17 cellular contexts compared by ENCODE assay signal in the genomic region with DNA sequence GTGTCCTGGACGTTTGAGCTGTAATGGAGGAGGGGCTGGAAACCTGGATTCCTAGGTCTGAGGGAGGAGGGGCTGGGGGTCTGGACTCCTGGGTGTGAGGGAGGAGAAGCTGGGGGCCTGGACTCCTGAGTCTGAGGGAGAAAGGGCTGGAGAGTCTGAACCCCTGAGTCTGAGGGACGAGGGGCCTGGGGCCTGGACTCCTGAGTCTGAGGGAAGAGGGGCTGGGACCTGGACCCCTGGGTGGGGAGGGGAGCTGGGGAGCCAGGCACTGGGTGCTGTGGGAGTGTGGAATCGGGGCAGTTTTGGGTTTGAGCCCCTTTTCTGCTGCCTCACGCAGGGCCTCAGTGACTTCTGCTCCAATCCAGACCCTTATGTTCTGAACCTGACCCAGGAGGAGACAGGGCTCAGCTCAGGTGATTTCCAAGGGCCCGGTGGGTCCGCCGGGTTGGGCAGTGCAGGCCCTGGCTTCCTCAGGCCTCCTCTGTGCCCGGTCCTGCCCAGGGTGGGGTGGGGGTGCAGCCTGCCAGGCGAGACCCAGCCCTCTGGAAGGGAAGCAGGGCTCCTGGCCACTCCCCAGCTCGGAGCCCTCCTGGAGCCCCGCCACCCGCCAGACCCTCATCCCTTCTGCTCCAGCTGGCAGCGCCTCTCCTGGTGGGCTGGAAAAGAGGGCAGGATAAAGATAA. TPM values are rescaled to one million over a fixed set of nuclear protein-coding genes. Genes with fewer than 3 reads are reported as not detected.
DNase-seq lines count a peak whose midpoint lies in the region; ATAC-seq and TF ChIP-seq lines count a peak whose summit lies in the region.
"Had no signal": no experiment of that assay in that cellular context is flagged by ENCODE, and none has a peak within 500 bp of the region (broad histone marks: within the 10 kb centered on the region; RNA-seq: fewer than 3 reads in every experiment).

No MANE protein-coding gene starts in this region.

- TF ChIP-seq CTCF in WTC11 (IDR thresholded peaks at IDR 0.05) (no peak), type B pancreatic cell (conservative IDR thresholded peaks at IDR 0.05) (no peak), chondrocyte (IDR thresholded peaks at IDR 0.05) (no peak)

- no peaks in the 10 kb centered on the region for H3K9me3 Mint-ChIP-seq in activated naive CD4-positive, alpha-beta T cell treated with anti-CD3 and anti-CD28 coated beads, Interleukin-2, amount 10 ng/mL, durations not matched to agents 7 days and 5 days
- no peaks in the 10 kb centered on the region for H3K9me3 Mint-ChIP-seq in activated naive CD4-positive, alpha-beta T cell treated with anti-CD3 and anti-CD28 coated beads for 36 hours
- H3K9me3 Mint-ChIP-seq in WTC11 (no peaks in the 10 kb centered on the region), type B pancreatic cell (no peaks in the 10 kb centered on the region), chondrocyte (ENCODE audit: low read depth) (no peaks in the 10 kb centered on the region)
- H3K9me3 Mint-ChIP-seq: activated naive CD8-positive, alpha-beta T cell treated with anti-CD3 and anti-CD28 coated beads, Interleukin-2, amount 50 U/mL, for 24 hours; activated T-cell treated with anti-CD3 and anti-CD28 coated beads, Interleukin-2, amount 50 U/mL, for 24 hours; natural killer cell treated with Interleukin-12 subunit alpha and Interleukin-12 subunit beta and Interleukin-15 and Interleukin-18, amount 100 ng/mL, for 72 hours had no signal

- POLR2A ChIA-PET in WTC11 (lab: Charles Lee): interaction anchor here (0.6 to 2.9 kb wide), 3 partner anchors 9 to 1188 kb away, joined by 3 to 21 read pairs (median 3); no protein-coding TSS in a partner anchor

- no peak overlapping the region for H3K4me3 Mint-ChIP-seq in activated naive CD4-positive, alpha-beta T cell treated with anti-CD3 and anti-CD28 coated beads, Interleukin-2, amount 10 ng/mL, durations not matched to agents 7 days and 5 days
- no peak overlapping the region for H3K4me3 Mint-ChIP-seq in activated naive CD4-positive, alpha-beta T cell treated with anti-CD3 and anti-CD28 coated beads for 36 hours
- H3K4me3 Mint-ChIP-seq in WTC11 (peak overlapping the region; percentile 50), type B pancreatic cell (peak overlapping the region; percentile 25), chondrocyte (ENCODE audit: unreplicated experiment) (no peak overlapping the region)
- H3K4me3 Mint-ChIP-seq: activated naive CD8-positive, alpha-beta T cell treated with anti-CD3 and anti-CD28 coated beads, Interleukin-2, amount 50 U/mL, for 24 hours; activated T-cell treated with anti-CD3 and anti-CD28 coated beads, Interleukin-2, amount 50 U/mL, for 24 hours; natural killer cell treated with Interleukin-12 subunit alpha and Interleukin-12 subunit beta and Interleukin-15 and Interleukin-18, amount 100 ng/mL, for 72 hours had no signal

- intact Hi-C loops in activated naive CD4-positive, alpha-beta T cell treated with anti-CD3 and anti-CD28 coated beads for 36 hours (cut with micrococcal nuclease): no loop called here

- peaks cover 72% of the 10 kb centered on the region for H3K27me3 Mint-ChIP-seq in activated naive CD4-positive, alpha-beta T cell treated with anti-CD3 and anti-CD28 coated beads, Interleukin-2, amount 10 ng/mL, durations not matched to agents 7 days and 5 days
- peaks cover 26% of the 10 kb centered on the region for H3K27me3 Mint-ChIP-seq in activated naive CD4-positive, alpha-beta T cell treated with anti-CD3 and anti-CD28 coated beads for 36 hours (ENCODE audit: low read depth)
- peaks cover 52% of the 10 kb centered on the region for H3K27me3 Mint-ChIP-seq in WTC11 (ENCODE audit: low read depth)
- peaks cover 30% of the 10 kb centered on the region for H3K27me3 Mint-ChIP-seq in type B pancreatic cell
- peaks cover 8% of the 10 kb centered on the region for H3K27me3 Mint-ChIP-seq in chondrocyte (ENCODE audit: low read depth)

- H3K27ac Mint-ChIP-seq in activated naive CD4-positive, alpha-beta T cell treated with anti-CD3 and anti-CD28 coated beads, Interleukin-2, amount 10 ng/mL, durations not matched to agents 7 days and 5 days: no peak overlapping the region
- no peak overlapping the region for H3K27ac Mint-ChIP-seq in activated naive CD4-positive, alpha-beta T cell treated with anti-CD3 and anti-CD28 coated beads for 36 hours
- H3K27ac Mint-ChIP-seq in WTC11 (no peak overlapping the region), type B pancreatic cell (no peak overlapping the region), chondrocyte (ENCODE audit: unreplicated experiment) (no peak overlapping the region)
- H3K27ac Mint-ChIP-seq: activated naive CD8-positive, alpha-beta T cell treated with anti-CD3 and anti-CD28 coated beads, Interleukin-2, amount 50 U/mL, for 24 hours; activated T-cell treated with anti-CD3 and anti-CD28 coated beads, Interleukin-2, amount 50 U/mL, for 24 hours; natural killer cell treated with Interleukin-12 subunit alpha and Interleukin-12 subunit beta and Interleukin-15 and Interleukin-18, amount 100 ng/mL, for 72 hours had no signal

- DNase-seq in activated naive CD4-positive, alpha-beta T cell treated with anti-CD3 and anti-CD28 coated beads, Interleukin-2, amount 10 ng/mL, durations not matched to agents 7 days and 5 days: peak; percentile 20
- DNase-seq in activated naive CD4-positive, alpha-beta T cell treated with anti-CD3 and anti-CD28 coated beads for 36 hours: no peak
- DNase-seq in WTC11 (ENCODE audit: low spot score) (no peak), iPS-NIHi11 (ENCODE audit: low spot score) (peak; percentile 46), type B pancreatic cell (ENCODE audit: extremely low spot score, unreplicated experiment) (no peak), chondrocyte (ENCODE audit: low spot score) (no peak), midbrain (lab: John Stamatoyannopoulos, UW) (no peak)
- DNase-seq: activated naive CD8-positive, alpha-beta T cell treated with anti-CD3 and anti-CD28 coated beads, Interleukin-2, amount 50 U/mL, for 24 hours; activated T-cell treated with anti-CD3 and anti-CD28 coated beads, Interleukin-2, amount 50 U/mL, for 24 hours; gastrocnemius medialis; NCI-H187 treated with DMSO at 0.1 percent for 48 hours; stimulated activated CD4-positive, alpha-beta T cell treated with anti-CD3 and anti-CD28 coated beads, Interleukin-1b, Interleukin-23, amount 100 ng/mL, for 48 hours; tibial artery had no signal

- CTCF ChIA-PET in activated naive CD4-positive, alpha-beta T cell treated with anti-CD3 and anti-CD28 coated beads, Interleukin-2, amount 10 ng/mL, durations not matched to agents 7 days and 5 days (lab: Charles Lee): interaction anchor here (1.0 to 2.0 kb wide), 2 partner anchors 10 to 39 kb away, joined by 3 to 4 read pairs; no protein-coding TSS in a partner anchor
- CTCF ChIA-PET in activated naive CD4-positive, alpha-beta T cell treated with anti-CD3 and anti-CD28 coated beads for 36 hours (lab: Charles Lee): no interaction called here
- CTCF ChIA-PET in WTC11 (lab: Charles Lee): interaction anchor here (0.6 to 5.8 kb wide), 9 partner anchors 9 to 1197 kb away, joined by 3 to 58 read pairs (median 13); a partner anchor contains a TSS

- peaks cover 8% of the 10 kb centered on the region for H3K4me1 Mint-ChIP-seq in activated naive CD4-positive, alpha-beta T cell treated with anti-CD3 and anti-CD28 coated beads, Interleukin-2, amount 10 ng/mL, durations not matched to agents 7 days and 5 days
- peaks cover 17% of the 10 kb centered on the region for H3K4me1 Mint-ChIP-seq in activated naive CD4-positive, alpha-beta T cell treated with anti-CD3 and anti-CD28 coated beads for 36 hours (ENCODE audit: low read depth)
- H3K4me1 Mint-ChIP-seq in WTC11 (peaks cover 23% of the 10 kb centered on the region), type B pancreatic cell (ENCODE audit: unreplicated experiment) (peaks cover 7% of the 10 kb centered on the region), chondrocyte (ENCODE audit: low read depth) (peaks cover 10% of the 10 kb centered on the region)

- ATAC-seq in WTC11 (no peak), HG02840 (IDR thresholded peaks at IDR 0.05; ENCODE audit: low FRiP score, unreplicated experiment) (no peak)
- ATAC-seq: activated naive CD8-positive, alpha-beta T cell treated with anti-CD3 and anti-CD28 coated beads, Interleukin-2, amount 50 U/mL, for 24 hours; gastrocnemius medialis had no signal

- no peaks in the 10 kb centered on the region for H3K36me3 Mint-ChIP-seq in activated naive CD4-positive, alpha-beta T cell treated with anti-CD3 and anti-CD28 coated beads, Interleukin-2, amount 10 ng/mL, durations not matched to agents 7 days and 5 days
- H3K36me3 Mint-ChIP-seq in activated naive CD4-positive, alpha-beta T cell treated with anti-CD3 and anti-CD28 coated beads for 36 hours (ENCODE audit: low read depth): no peaks in the 10 kb centered on the region
- H3K36me3 Mint-ChIP-seq in WTC11: peaks cover 3% of the 10 kb centered on the region; the same call in 1 of the 2 replicates
- H3K36me3 Mint-ChIP-seq in type B pancreatic cell: no peaks in the 10 kb centered on the region
- H3K36me3 Mint-ChIP-seq in chondrocyte (ENCODE audit: low read depth): no peaks in the 10 kb centered on the region
- H3K36me3 Mint-ChIP-seq: natural killer cell treated with Interleukin-12 subunit alpha and Interleukin-12 subunit beta and Interleukin-15 and Interleukin-18, amount 100 ng/mL, for 72 hours had no signal

TF ChIP-seq in WTC11, 78 proteins besides CTCF, POLR2A, EP300 and RAD21 (continues in another document):
- TF ChIP-seq KAT7 (CRISPR knock-in tag; IDR thresholded peaks at IDR 0.05; ENCODE audit: borderline replicate concordance): no peak
- no peak for TF ChIP-seq NFE2L1 (CRISPR knock-in tag; IDR thresholded peaks at IDR 0.05)

RNA-seq across cellular contexts. Expression of a gene that starts 14.4 kb away (rescaled TPM):
- not detected for total RNA-seq in activated naive CD4-positive, alpha-beta T cell treated with anti-CD3 and anti-CD28 coated beads for 36 hours
- total RNA-seq in WTC11 (2021): 35.9 to 38.2 TPM (median 37.1 TPM) in 3 replicates
- total RNA-seq in type B pancreatic cell (ENCODE audit: low replicate concordance): 8.7 and 50.7 TPM in 2 replicates
- total RNA-seq in chondrocyte: 0.49 TPM in 1 of 3 replicates, not detected in the others
- total RNA-seq: lung microvascular endothelial cell, M059J had no signal

RNA-seq across cellular contexts. Expression of a gene that starts 19.3 kb away (rescaled TPM):
- 100 to 1,000 TPM; 171 to 175 TPM for total RNA-seq in activated naive CD4-positive, alpha-beta T cell treated with anti-CD3 and anti-CD28 coated beads for 36 hours
- total RNA-seq in WTC11 (2021) (175 to 187 TPM (median 187 TPM) in 3 replicates), type B pancreatic cell (ENCODE audit: low replicate concordance) (135 and 196 TPM in 2 replicates), chondrocyte (110 to 166 TPM (median 116 TPM) in 3 replicates)

RNA-seq across cellular contexts. Expression of a gene that starts 33.9 kb away (rescaled TPM):
- 1 to 10 TPM; 5.7 to 7.1 TPM for total RNA-seq in activated naive CD4-positive, alpha-beta T cell treated with anti-CD3 and anti-CD28 coated beads for 36 hours
- total RNA-seq in WTC11 (2021): 6.1 to 7.5 TPM (median 6.9 TPM) in 3 replicates
- total RNA-seq in type B pancreatic cell (ENCODE audit: low replicate concordance): 3.9 and 4.2 TPM in 2 replicates
- total RNA-seq in chondrocyte: 10.2 to 14.8 TPM (median 13.2 TPM) in 3 replicates

RNA-seq across cellular contexts. Expression of a gene that starts 43.4 kb away (rescaled TPM):
- total RNA-seq in activated naive CD4-positive, alpha-beta T cell treated with anti-CD3 and anti-CD28 coated beads for 36 hours: not detected
- total RNA-seq in WTC11 (2021) (11.5 to 19.8 TPM (median 18.3 TPM) in 3 replicates), type B pancreatic cell (ENCODE audit: low replicate concordance) (16.1 and 24.3 TPM in 2 replicates), chondrocyte (62.9 to 66.4 TPM (median 66.4 TPM) in 3 replicates)
- total RNA-seq: natural killer cell treated with Interleukin-12 subunit alpha and Interleukin-12 subunit beta and Interleukin-15 and Interleukin-18, amount 100 ng/mL, for 72 hours had no signal

Comparison
In these comparisons a context has a peak if more than half of its experiments do, and no peak if none do; other contexts are left out.
1. DNase-seq: peak in activated naive CD4-positive, alpha-beta T cell treated with anti-CD3 and anti-CD28 coated beads, Interleukin-2, amount 10 ng/mL, durations not matched to agents 7 days and 5 days (single experiment) and iPS-NIHi11 (single experiment); none in activated naive CD4-positive, alpha-beta T cell treated with anti-CD3 and anti-CD28 coated beads for 36 hours (single experiment), WTC11 (single experiment), type B pancreatic cell (single experiment), chondrocyte (single experiment) and midbrain (single experiment).
2. H3K4me3 Mint-ChIP-seq: peak in WTC11 (single experiment) and type B pancreatic cell (single experiment); none in activated naive CD4-positive, alpha-beta T cell treated with anti-CD3 and anti-CD28 coated beads, Interleukin-2, amount 10 ng/mL, durations not matched to agents 7 days and 5 days (single experiment), activated naive CD4-positive, alpha-beta T cell treated with anti-CD3 and anti-CD28 coated beads for 36 hours (single experiment) and chondrocyte (single experiment).